In genomic region chr6:108883172-108883571, GRCh38 we compare ENCODE assay signal across 12 cellular contexts. TPM values are rescaled to one million over a fixed set of nuclear protein-coding genes. Genes with fewer than 3 reads are reported as not detected.
DNase-seq lines count a peak whose midpoint lies in the region; ATAC-seq and TF ChIP-seq lines count a peak whose summit lies in the region.
"Had no signal": no experiment of that assay in that cellular context is flagged by ENCODE, and none has a peak within 500 bp of the region (broad histone marks: within the 10 kb centered on the region; RNA-seq: fewer than 3 reads in every experiment).

No MANE protein-coding gene starts in this region.

- H3K36me3 ChIP-seq in GM06990 (ENCODE audit: control insufficient read depth, insufficient read depth, low read length) (no peaks in the 10 kb centered on the region), MM.1S (replicated peaks; ENCODE audit: insufficient read depth, low read length) (no peaks in the 10 kb centered on the region)
- H3K36me3 ChIP-seq: vagina had no signal

- no peaks in the 10 kb centered on the region for H3K9me3 ChIP-seq in MM.1S (replicated peaks; ENCODE audit: insufficient read depth, low read length)
- H3K9me3 ChIP-seq: vagina had no signal

- H3K9me2 ChIP-seq in MM.1S (replicated peaks; ENCODE audit: insufficient read depth, low read length): no peaks in the 10 kb centered on the region

- DNase-seq in GM06990 (ENCODE audit: extremely low read depth, insufficient read length): peak; percentile 54
- DNase-seq in MM.1S: peak; percentile 79
- DNase-seq in superior temporal gyrus (ENCODE audit: extremely low spot score): no peak
- DNase-seq in mesenteric fat pad (ENCODE audit: low spot score): no peak
- DNase-seq in stimulated activated CD4-positive, alpha-beta T cell treated with anti-CD3 and anti-CD28 coated beads, Interleukin-2, amount 100 ng/mL, for 48 hours: no peak
- no peak for DNase-seq in AG08395 (ENCODE audit: low spot score)
- DNase-seq: PC-3 had no signal

- H3K79me2 ChIP-seq in MM.1S (ENCODE audit: low read length): peaks cover 6% of the 10 kb centered on the region; the same call in 1 of the 2 replicates
- H3K79me2 ChIP-seq: hepatocyte had no signal

- H2AFZ ChIP-seq in MM.1S (ENCODE audit: low read length): no peak overlapping the region
- H2AFZ ChIP-seq: hepatocyte had no signal

- H3K9ac ChIP-seq in MM.1S (ENCODE audit: low read length): peak overlapping the region; percentile 61
- H3K9ac ChIP-seq: BLaER1 treated with 17β-estradiol and CSF1 and Interleukin-3, amounts not matched to agents 10 nM and 100 nM had no signal

- no peaks in the 10 kb centered on the region for H4K20me1 ChIP-seq in MM.1S (ENCODE audit: insufficient read depth, low read length)
- H4K20me1 ChIP-seq: BLaER1 treated with 17β-estradiol and CSF1 and Interleukin-3, amounts not matched to agents 10 nM and 100 nM had no signal

- H3F3A ChIP-seq in MM.1S (ENCODE audit: insufficient read depth, low read length): peaks cover 27% of the 10 kb centered on the region

- TF ChIP-seq CTCF in GM06990 (IDR thresholded peaks at IDR 0.05; ENCODE audit: insufficient read depth, low read length, poor library complexity, severe bottlenecking): no peak
- no peak for TF ChIP-seq CTCF in MM.1S (IDR thresholded peaks at IDR 0.05; ENCODE audit: low read length)

- H3K4me3 ChIP-seq in GM06990 (replicated peaks; ENCODE audit: low read depth, low read length) (no peak overlapping the region), MM.1S (ENCODE audit: low read length) (peak overlapping the region; percentile 49)
- H3K4me3 ChIP-seq: BLaER1 treated with 17β-estradiol and CSF1 and Interleukin-3, amounts not matched to agents 10 nM and 100 nM; hepatocyte; vagina had no signal

- peak; percentile 69 for ATAC-seq in GM19043 (IDR thresholded peaks at IDR 0.05; ENCODE audit: low read depth, unreplicated experiment)
- peak; percentile 89 for ATAC-seq in HG02852 (IDR thresholded peaks at IDR 0.05; ENCODE audit: unreplicated experiment)
- ATAC-seq: PC-3 had no signal

- H3K27ac ChIP-seq in MM.1S (ENCODE audit: low read length): peak overlapping the region; percentile 97
- H3K27ac ChIP-seq: hepatocyte, vagina had no signal

- H3K27me3 ChIP-seq in GM06990 (replicated peaks; ENCODE audit: control insufficient read depth, insufficient read depth, low read length) (no peaks in the 10 kb centered on the region; the same call in 1 of the 2 replicates), MM.1S (replicated peaks; ENCODE audit: insufficient read depth, low read length) (no peaks in the 10 kb centered on the region)
- H3K27me3 ChIP-seq: BLaER1 treated with 17β-estradiol and CSF1 and Interleukin-3, amounts not matched to agents 10 nM and 100 nM; hepatocyte; vagina had no signal

- H3K4me1 ChIP-seq in MM.1S (ENCODE audit: low read length): peaks cover 41% of the 10 kb centered on the region

- peak overlapping the region; percentile 74 for H3K4me2 ChIP-seq in MM.1S (ENCODE audit: low read depth, low read length)
- H3K4me2 ChIP-seq: hepatocyte had no signal

RNA-seq across cellular contexts. Expression of gene ARMC2, which starts 35.0 kb away (rescaled TPM):
- 10.0 TPM for total RNA-seq in mesenteric fat pad

Comparison
In these comparisons a context has a peak if more than half of its experiments do, and no peak if none do; other contexts are left out.
1. DNase-seq: peak in GM06990 (single experiment) and MM.1S (single experiment); none in superior temporal gyrus (single experiment), mesenteric fat pad (single experiment), stimulated activated CD4-positive, alpha-beta T cell treated with anti-CD3 and anti-CD28 coated beads, Interleukin-2, amount 100 ng/mL, for 48 hours (0 of 2) and AG08395 (single experiment).